ENCODE assay signal across 10 cellular contexts in genomic region chr1:48619529-48619928, GRCh38.
DNase-seq lines count a peak whose midpoint lies in the region; ATAC-seq and TF ChIP-seq lines count a peak whose summit lies in the region.
"Had no signal": no experiment of that assay in that cellular context is flagged by ENCODE, and none has a peak within 500 bp of the region (broad histone marks: within the 10 kb centered on the region; RNA-seq: fewer than 3 reads in every experiment).

No MANE protein-coding gene starts in this region.

- DNase-seq in AG08395 (ENCODE audit: low spot score) (peak; percentile 20), adrenal gland (peak; percentile 81 to 91 (median 87)), islet precursor cell (peak; percentile 93), upper lobe of right lung (no peak)
- no peak for DNase-seq in stimulated activated CD4-positive, alpha-beta T cell treated with anti-CD3 and anti-CD28 coated beads, Interleukin-2, amount 100 ng/mL, for 48 hours
- DNase-seq: activated CD4-positive, alpha-beta T cell treated with anti-CD3 and anti-CD28 coated beads, Interleukin-2, amount 50 U/mL, for 48 hours had no signal

- POLR2A ChIA-PET in HEK293 (lab: Yijun Ruan, JAX), result no interaction called here

- TF ChIP-seq POLR2A in adrenal gland (IDR thresholded peaks at IDR 0.05), result peak in 1 of 2 donors; percentile 40

- CTCF ChIA-PET in HEK293 (lab: Yijun Ruan, JAX), result interaction anchor here (0.5 to 1.2 kb wide), 2 partner anchors 58 to 291 kb away, joined by 3 to 4 read pairs; no protein-coding TSS in a partner anchor

- TF ChIP-seq CTCF in HEK293 (tag by site-specific recombination; IDR thresholded peaks at IDR 0.05), result no peak
- TF ChIP-seq CTCF in adrenal gland (IDR thresholded peaks at IDR 0.05), result no peak
- no peak for TF ChIP-seq CTCF in upper lobe of right lung (IDR thresholded peaks at IDR 0.05)

- H3K36me3 ChIP-seq in HEK293 (ENCODE audit: control insufficient read depth in 2 of 2, insufficient read depth in 1 of 2, low read length in 2 of 2), result no peaks in the 10 kb centered on the region
- H3K36me3 ChIP-seq in adrenal gland (replicated peaks in 1 of 2), result no peaks in the 10 kb centered on the region
- H3K36me3 ChIP-seq in upper lobe of right lung, result no peaks in the 10 kb centered on the region
- H3K36me3 ChIP-seq: gastroesophageal sphincter had no signal

- H3K9me3 ChIP-seq in HEK293 (ENCODE audit: control insufficient read depth, insufficient read depth, low read depth, low read length) (no peaks in the 10 kb centered on the region), adrenal gland (replicated peaks in 1 of 3) (no peaks in the 10 kb centered on the region), upper lobe of right lung (no peaks in the 10 kb centered on the region)
- H3K9me3 ChIP-seq: gastroesophageal sphincter had no signal

- H3K4me1 ChIP-seq in HEK293 (ENCODE audit: control insufficient read depth, insufficient read depth, low read length) (no peaks in the 10 kb centered on the region), adrenal gland (replicated peaks in 1 of 2) (peaks cover 0 to 12% of the 10 kb centered on the region in 2 donors), upper lobe of right lung (no peaks in the 10 kb centered on the region)
- H3K4me1 ChIP-seq: gastroesophageal sphincter had no signal

- WGBS in adrenal gland, 4 donors, result 24 to 43% (median 32%) methylated on average over 9 of the region's 9 CpGs

- ATAC-seq in upper lobe of right lung, result no peak
- no peak for ATAC-seq in HG02588 (IDR thresholded peaks at IDR 0.05; ENCODE audit: unreplicated experiment)
- ATAC-seq in GM21786 (IDR thresholded peaks at IDR 0.05; ENCODE audit: unreplicated experiment), result no peak
- ATAC-seq: gastroesophageal sphincter had no signal

- H3K4me3 ChIP-seq in HEK293 (ENCODE audit: low read depth, low read length) (no peak overlapping the region), adrenal gland (peak overlapping the region in 2 of 4 donors; percentile 19 to 53), upper lobe of right lung (no peak overlapping the region)
- H3K4me3 ChIP-seq: gastroesophageal sphincter had no signal

- H3K27ac ChIP-seq in HEK293 (ENCODE audit: extremely low read depth, low read depth, low read length) (no peak overlapping the region), adrenal gland (peak overlapping the region; percentile 48 to 85 (median 78)), upper lobe of right lung (no peak overlapping the region)
- H3K27ac ChIP-seq: gastroesophageal sphincter had no signal

- intact Hi-C loops in adrenal gland (cut with DNase I) (no loop called here), upper lobe of right lung (cut with DNase I) (no loop called here)

- H3K27me3 ChIP-seq in adrenal gland, result no peaks in the 10 kb centered on the region
- H3K27me3 ChIP-seq in upper lobe of right lung, result peaks cover 8% of the 10 kb centered on the region
- H3K27me3 ChIP-seq: gastroesophageal sphincter had no signal

TF ChIP-seq in HEK293, 187 proteins besides CTCF, POLR2A, EP300 and RAD21:
- TF ChIP-seq ZNF610 (tag by site-specific recombination; IDR thresholded peaks at IDR 0.05; ENCODE audit: borderline replicate concordance), result no peak
- TF ChIP-seq GLIS1 (tag by site-specific recombination; IDR thresholded peaks at IDR 0.05), result peak; percentile 33; the same call in 1 of the 2 replicates
- TF ChIP-seq ZBTB49 (tag by site-specific recombination; IDR thresholded peaks at IDR 0.05; ENCODE audit: low read depth), result no peak
- TF ChIP-seq ZFHX2 (tag by site-specific recombination; conservative IDR thresholded peaks at IDR 0.05), result no peak
- TF ChIP-seq ELK4 (IDR thresholded peaks at IDR 0.05; ENCODE audit: borderline replicate concordance, low read depth, low read length), result no peak

Comparison
In these comparisons a context has a peak if more than half of its experiments do, and no peak if none do; other contexts are left out.
1. DNase-seq: peak in AG08395 (single experiment), adrenal gland (7 of 7) and islet precursor cell (single experiment); none in stimulated activated CD4-positive, alpha-beta T cell treated with anti-CD3 and anti-CD28 coated beads, Interleukin-2, amount 100 ng/mL, for 48 hours (0 of 2) and upper lobe of right lung (single experiment).
2. H3K27ac ChIP-seq: peak in adrenal gland (5 of 5); none in HEK293 (single experiment) and upper lobe of right lung (single experiment).